In the genomic region with DNA sequence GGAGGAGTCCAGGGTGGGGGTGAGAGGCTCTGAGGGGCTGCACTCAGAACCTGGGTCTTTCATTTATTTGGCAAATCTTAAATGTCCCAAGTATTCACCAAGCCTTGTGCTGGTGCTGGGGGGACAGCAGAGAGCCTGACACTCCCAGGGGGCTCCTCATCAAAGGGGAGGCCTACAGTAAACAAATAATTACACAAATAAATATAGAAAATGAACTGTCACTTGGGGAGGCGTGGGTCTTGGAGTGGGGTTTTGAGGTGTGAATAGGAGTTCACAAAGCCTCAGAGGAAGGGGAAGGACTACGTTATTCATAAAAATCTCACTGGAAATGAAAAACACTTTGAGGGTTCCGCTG, we compare ENCODE assay signal across 1 cellular context.
TF ChIP-seq lines count a peak whose summit lies in the region.

No MANE protein-coding gene starts in this region.

TF ChIP-seq in WTC11, 78 proteins besides CTCF, POLR2A, EP300 and RAD21 (continued from another document):
- TF ChIP-seq ERG (CRISPR knock-in tag; IDR thresholded peaks at IDR 0.05), result no peak
- TF ChIP-seq IRF2 (CRISPR knock-in tag; IDR thresholded peaks at IDR 0.05; ENCODE audit: borderline replicate concordance, low read depth), result no peak
- TF ChIP-seq, protein P1, sequence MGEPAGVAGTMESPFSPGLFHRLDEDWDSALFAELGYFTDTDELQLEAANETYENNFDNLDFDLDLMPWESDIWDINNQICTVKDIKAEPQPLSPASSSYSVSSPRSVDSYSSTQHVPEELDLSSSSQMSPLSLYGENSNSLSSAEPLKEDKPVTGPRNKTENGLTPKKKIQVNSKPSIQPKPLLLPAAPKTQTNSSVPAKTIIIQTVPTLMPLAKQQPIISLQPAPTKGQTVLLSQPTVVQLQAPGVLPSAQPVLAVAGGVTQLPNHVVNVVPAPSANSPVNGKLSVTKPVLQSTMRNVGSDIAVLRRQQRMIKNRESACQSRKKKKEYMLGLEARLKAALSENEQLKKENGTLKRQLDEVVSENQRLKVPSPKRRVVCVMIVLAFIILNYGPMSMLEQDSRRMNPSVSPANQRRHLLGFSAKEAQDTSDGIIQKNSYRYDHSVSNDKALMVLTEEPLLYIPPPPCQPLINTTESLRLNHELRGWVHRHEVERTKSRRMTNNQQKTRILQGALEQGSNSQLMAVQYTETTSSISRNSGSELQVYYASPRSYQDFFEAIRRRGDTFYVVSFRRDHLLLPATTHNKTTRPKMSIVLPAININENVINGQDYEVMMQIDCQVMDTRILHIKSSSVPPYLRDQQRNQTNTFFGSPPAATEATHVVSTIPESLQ (CRISPR knock-in tag; IDR thresholded peaks at IDR 0.05), result no peak
- TF ChIP-seq ESRRA (CRISPR knock-in tag; IDR thresholded peaks at IDR 0.05; ENCODE audit: borderline replicate concordance), result no peak
- no peak for TF ChIP-seq GTF2I (CRISPR knock-in tag; conservative IDR thresholded peaks at IDR 0.05)
- no peak for TF ChIP-seq ZNF532 (CRISPR knock-in tag; IDR thresholded peaks at IDR 0.05; ENCODE audit: borderline replicate concordance)
- TF ChIP-seq FOXP1 (CRISPR knock-in tag; IDR thresholded peaks at IDR 0.05; ENCODE audit: borderline replicate concordance), result no peak
- TF ChIP-seq SMAD4 (CRISPR knock-in tag; IDR thresholded peaks at IDR 0.05), result no peak
- TF ChIP-seq NFYB (CRISPR knock-in tag; conservative IDR thresholded peaks at IDR 0.05; ENCODE audit: low read depth), result no peak
- no peak for TF ChIP-seq MAX (CRISPR knock-in tag; IDR thresholded peaks at IDR 0.05)
- no peak for TF ChIP-seq CDX4 (CRISPR knock-in tag; IDR thresholded peaks at IDR 0.05; ENCODE audit: borderline replicate concordance)
- TF ChIP-seq, protein P2, sequence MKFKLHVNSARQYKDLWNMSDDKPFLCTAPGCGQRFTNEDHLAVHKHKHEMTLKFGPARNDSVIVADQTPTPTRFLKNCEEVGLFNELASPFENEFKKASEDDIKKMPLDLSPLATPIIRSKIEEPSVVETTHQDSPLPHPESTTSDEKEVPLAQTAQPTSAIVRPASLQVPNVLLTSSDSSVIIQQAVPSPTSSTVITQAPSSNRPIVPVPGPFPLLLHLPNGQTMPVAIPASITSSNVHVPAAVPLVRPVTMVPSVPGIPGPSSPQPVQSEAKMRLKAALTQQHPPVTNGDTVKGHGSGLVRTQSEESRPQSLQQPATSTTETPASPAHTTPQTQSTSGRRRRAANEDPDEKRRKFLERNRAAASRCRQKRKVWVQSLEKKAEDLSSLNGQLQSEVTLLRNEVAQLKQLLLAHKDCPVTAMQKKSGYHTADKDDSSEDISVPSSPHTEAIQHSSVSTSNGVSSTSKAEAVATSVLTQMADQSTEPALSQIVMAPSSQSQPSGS (CRISPR knock-in tag; IDR thresholded peaks at IDR 0.05; ENCODE audit: borderline replicate concordance, low read depth), result no peak
- no peak for TF ChIP-seq JUN (CRISPR knock-in tag; IDR thresholded peaks at IDR 0.05)
- no peak for TF ChIP-seq CREM (CRISPR knock-in tag; IDR thresholded peaks at IDR 0.05)
TF ChIP-seq in WTC11: peak in this region for 0.
